10 cellular contexts compared by ENCODE assay signal in genomic region chr12:62834971-62835547, GRCh38.
DNase-seq lines count a peak whose midpoint lies in the region; ATAC-seq and TF ChIP-seq lines count a peak whose summit lies in the region.
"Had no signal": no experiment of that assay in that cellular context is flagged by ENCODE, and none has a peak within 500 bp of the region (broad histone marks: within the 10 kb centered on the region; RNA-seq: fewer than 3 reads in every experiment).

No MANE protein-coding gene starts in this region.

- peak; percentile 31 for DNase-seq in IMR-90
- DNase-seq in choroid plexus epithelial cell (ENCODE audit: low read depth): peak; percentile 51
- DNase-seq in smooth muscle cell (lab: John Stamatoyannopoulos, UW; ENCODE audit: unreplicated experiment): no peak
- DNase-seq in activated CD4-positive, alpha-beta memory T cell treated with anti-CD3 and anti-CD28 coated beads, Interleukin-2, amount 10 ng/mL, durations not matched to agents 7 days and 5 days: no peak
- DNase-seq in NAMALWA (ENCODE audit: low spot score): no peak
- DNase-seq in OCI-M1 (lab: John Stamatoyannopoulos, UW): no peak
- DNase-seq: activated naive CD4-positive, alpha-beta T cell treated with anti-CD3 and anti-CD28 coated beads for 36 hours; psoas muscle had no signal

- H4K20me1 ChIP-seq in IMR-90 (ENCODE audit: insufficient read depth, low read length): no peaks in the 10 kb centered on the region
- H4K20me1 ChIP-seq in smooth muscle cell (ENCODE audit: low read depth): no peaks in the 10 kb centered on the region

- dilution Hi-C loops in IMR-90 (cut with HindIII; ENCODE audit: low sequenced_read_pairs, unreplicated experiment): no loop called here

- no peak overlapping the region for H3K27ac Mint-ChIP-seq in activated CD4-positive, alpha-beta memory T cell treated with anti-CD3 and anti-CD28 coated beads, Interleukin-2, amount 10 ng/mL, durations not matched to agents 7 days and 5 days
- H3K27ac Mint-ChIP-seq: activated naive CD4-positive, alpha-beta T cell treated with anti-CD3 and anti-CD28 coated beads for 36 hours had no signal

- H2BK5ac ChIP-seq in IMR-90 (ENCODE audit: low read depth, low read length, poor library complexity, severe bottlenecking): no peak overlapping the region

- H2BK20ac ChIP-seq in IMR-90 (ENCODE audit: low read depth, low read length): no peak overlapping the region; the same call in 1 of the 2 replicates

- no peaks in the 10 kb centered on the region for H3K79me2 ChIP-seq in smooth muscle cell (ENCODE audit: low read depth)

- H3K9ac ChIP-seq in IMR-90 (ENCODE audit: low read depth, low read length) (no peak overlapping the region), smooth muscle cell (ENCODE audit: low read depth) (no peak overlapping the region)

- H3K27me3 Mint-ChIP-seq in activated CD4-positive, alpha-beta memory T cell treated with anti-CD3 and anti-CD28 coated beads, Interleukin-2, amount 10 ng/mL, durations not matched to agents 7 days and 5 days: peaks cover 20% of the 10 kb centered on the region

- H3K36me3 ChIP-seq in IMR-90 (ENCODE audit: control insufficient read depth, insufficient read depth, low read length) (no peaks in the 10 kb centered on the region), smooth muscle cell (ENCODE audit: low read depth) (no peaks in the 10 kb centered on the region)

- H3K27me3 ChIP-seq in IMR-90 (ENCODE audit: control insufficient read depth, insufficient read depth, low read length): peaks cover 15% of the 10 kb centered on the region
- H3K27me3 ChIP-seq in smooth muscle cell (ENCODE audit: low read depth): no peaks in the 10 kb centered on the region

- in situ Hi-C loops in IMR-90 (cut with MboI; ENCODE audit: low sequenced_read_pairs): no loop called here

- H3K4me2 ChIP-seq in IMR-90 (ENCODE audit: low read depth, low read length) (no peak overlapping the region), smooth muscle cell (peak overlapping the region; percentile 38)

- CTCF ChIA-PET in IMR-90 (lab: Yijun Ruan, JAX): interaction anchor here (1.1 to 1.2 kb wide), 2 partner anchors 13 to 22 kb away, joined by 3 to 5 read pairs; no protein-coding TSS in a partner anchor
- CTCF ChIA-PET in activated CD4-positive, alpha-beta memory T cell treated with anti-CD3 and anti-CD28 coated beads, Interleukin-2, amount 10 ng/mL, durations not matched to agents 7 days and 5 days (lab: Charles Lee): interaction anchor here (1.0 kb wide), 1 partner anchor 10 kb away, joined by 4 read pairs; no protein-coding TSS in a partner anchor

- H3K14ac ChIP-seq in IMR-90 (replicated peaks; ENCODE audit: low read depth, low read length): no peak overlapping the region

- no peaks in the 10 kb centered on the region for H3K9me3 Mint-ChIP-seq in activated CD4-positive, alpha-beta memory T cell treated with anti-CD3 and anti-CD28 coated beads, Interleukin-2, amount 10 ng/mL, durations not matched to agents 7 days and 5 days
- H3K9me3 Mint-ChIP-seq: activated naive CD4-positive, alpha-beta T cell treated with anti-CD3 and anti-CD28 coated beads for 36 hours had no signal

- no peak for TF ChIP-seq RAD21 in IMR-90 (IDR thresholded peaks at IDR 0.05; ENCODE audit: low read length)

- H4K8ac ChIP-seq in IMR-90 (ENCODE audit: low read depth in 2 of 2, low read length in 2 of 2): no peak overlapping the region

- H2BK120ac ChIP-seq in IMR-90 (ENCODE audit: low read depth, low read length): no peak overlapping the region

- TF ChIP-seq CTCF in IMR-90 (conservative IDR thresholded peaks at IDR 0.05; ENCODE audit: low read depth, low read length): no peak
- no peak for TF ChIP-seq CTCF in choroid plexus epithelial cell (conservative IDR thresholded peaks at IDR 0.05; ENCODE audit: low read depth, low read length)
- no peak for TF ChIP-seq CTCF in smooth muscle cell (IDR thresholded peaks at IDR 0.05; ENCODE audit: borderline replicate concordance, insufficient read depth, poor library complexity, severe bottlenecking)

- no peak overlapping the region for H4K91ac ChIP-seq in IMR-90 (ENCODE audit: insufficient read depth, low read depth, low read length)

- BruUV-seq in IMR-90 (replicated peaks; lab: Mats Ljungman, UMichigan): no TSS peak

- H3K79me1 ChIP-seq in IMR-90 (ENCODE audit: low read depth in 1 of 2, low read length in 2 of 2): no peaks in the 10 kb centered on the region

- no peak for TF ChIP-seq POLR2A in IMR-90 (IDR thresholded peaks at IDR 0.05; ENCODE audit: low read depth, low read length)

- no peak overlapping the region for H2AK9ac ChIP-seq in IMR-90 (replicated peaks; ENCODE audit: low read depth, low read length, poor library complexity)

- ATAC-seq in GM19035 (IDR thresholded peaks at IDR 0.05; ENCODE audit: unreplicated experiment): peak; percentile 48
- ATAC-seq in IMR-90 (ENCODE audit: low read depth): no peak
- ATAC-seq in HG03045 (IDR thresholded peaks at IDR 0.05; ENCODE audit: unreplicated experiment): no peak

- H3K4ac ChIP-seq in IMR-90 (ENCODE audit: low read depth, low read length): no peak overlapping the region

- no peak overlapping the region for H3K27ac ChIP-seq in IMR-90 (ENCODE audit: insufficient read depth, low read length)
- H3K27ac ChIP-seq in smooth muscle cell (ENCODE audit: low read depth): peak overlapping the region; percentile 67
- H3K27ac ChIP-seq: psoas muscle had no signal

- H2AK5ac ChIP-seq in IMR-90 (ENCODE audit: low read depth, low read length): no peak overlapping the region

- H3K56ac ChIP-seq in IMR-90 (ENCODE audit: extremely low read depth, insufficient read depth, low read length): no peak overlapping the region

- H3K18ac ChIP-seq in IMR-90 (ENCODE audit: low read depth, low read length): no peak overlapping the region

- H4K5ac ChIP-seq in IMR-90 (ENCODE audit: low read depth, low read length): no peak overlapping the region

- no peak overlapping the region for H3K23ac ChIP-seq in IMR-90 (ENCODE audit: low read depth, low read length)

- no peak overlapping the region for H3K4me3 ChIP-seq in IMR-90 (ENCODE audit: insufficient read depth, low read depth, low read length)
- H3K4me3 ChIP-seq in choroid plexus epithelial cell (ENCODE audit: low read depth, low read length): no peak overlapping the region
- H3K4me3 ChIP-seq in smooth muscle cell: no peak overlapping the region
- H3K4me3 ChIP-seq: psoas muscle had no signal

- POLR2A ChIA-PET in IMR-90 (lab: Charles Lee; ENCODE audit: unreplicated experiment): no interaction called here
- POLR2A ChIA-PET in activated CD4-positive, alpha-beta memory T cell treated with anti-CD3 and anti-CD28 coated beads, Interleukin-2, amount 10 ng/mL, durations not matched to agents 7 days and 5 days (lab: Charles Lee): no interaction called here

- H2BK15ac ChIP-seq in IMR-90 (ENCODE audit: low read depth, low read length): no peak overlapping the region

- no peaks in the 10 kb centered on the region for H3K4me1 Mint-ChIP-seq in activated CD4-positive, alpha-beta memory T cell treated with anti-CD3 and anti-CD28 coated beads, Interleukin-2, amount 10 ng/mL, durations not matched to agents 7 days and 5 days

- no peaks in the 10 kb centered on the region for H3K9me1 ChIP-seq in IMR-90 (ENCODE audit: insufficient read depth, low read length)

- intact Hi-C loops in IMR-90 (cut with micrococcal nuclease): no loop called here

- H3K4me1 ChIP-seq in IMR-90 (ENCODE audit: control insufficient read depth, insufficient read depth, low read length) (no peaks in the 10 kb centered on the region), smooth muscle cell (ENCODE audit: low read depth) (no peaks in the 10 kb centered on the region)

- H3F3A ChIP-seq in smooth muscle cell (ENCODE audit: low read depth): no peaks in the 10 kb centered on the region

- WGBS in IMR-90 (ENCODE audit: extremely low coverage in 2 of 2, insufficient read length in 1 of 2), 2 experiments: 60% methylated on average over 1 of the region's 10 CpGs; no CpG with 5 or more reads in 1 of the 2 experiments
- whole genome bisulfite sequencing in smooth muscle cell (ENCODE audit: low lambda C conversion rate): 52% methylated on average over 10 of the region's 10 CpGs

- no peaks in the 10 kb centered on the region for H3K36me3 Mint-ChIP-seq in activated CD4-positive, alpha-beta memory T cell treated with anti-CD3 and anti-CD28 coated beads, Interleukin-2, amount 10 ng/mL, durations not matched to agents 7 days and 5 days (ENCODE audit: low read depth)

- no peak overlapping the region for H2AFZ ChIP-seq in IMR-90 (replicated peaks; ENCODE audit: low read length, poor library complexity)
- no peak overlapping the region for H2AFZ ChIP-seq in smooth muscle cell (ENCODE audit: low read depth)

- no peak overlapping the region for H3K4me3 Mint-ChIP-seq in activated CD4-positive, alpha-beta memory T cell treated with anti-CD3 and anti-CD28 coated beads, Interleukin-2, amount 10 ng/mL, durations not matched to agents 7 days and 5 days
- H3K4me3 Mint-ChIP-seq: activated naive CD4-positive, alpha-beta T cell treated with anti-CD3 and anti-CD28 coated beads for 36 hours had no signal

- H3K9me3 ChIP-seq in IMR-90 (ENCODE audit: control insufficient read depth, insufficient read depth, low read length) (no peaks in the 10 kb centered on the region), smooth muscle cell (replicated peaks; ENCODE audit: low read depth) (no peaks in the 10 kb centered on the region)
- H3K9me3 ChIP-seq: psoas muscle had no signal

TF ChIP-seq in IMR-90, 13 proteins besides CTCF, POLR2A, EP300 and RAD21:
- TF ChIP-seq RCOR1 (IDR thresholded peaks at IDR 0.05; ENCODE audit: insufficient replicate concordance, low read length): no peak
- 0 out of 2 replicates have a peak, but pooled peaks have one; percentile 36 for TF ChIP-seq FOS (IDR thresholded peaks at IDR 0.05; ENCODE audit: low read depth, low read length)

Comparison
In these comparisons a context has a peak if more than half of its experiments do, and no peak if none do; other contexts are left out.
1. DNase-seq: peak in IMR-90 (single experiment) and choroid plexus epithelial cell (single experiment); none in smooth muscle cell (single experiment), activated CD4-positive, alpha-beta memory T cell treated with anti-CD3 and anti-CD28 coated beads, Interleukin-2, amount 10 ng/mL, durations not matched to agents 7 days and 5 days (single experiment), NAMALWA (single experiment) and OCI-M1 (single experiment).